29 cellular contexts compared by ENCODE assay signal in genomic region chr10:50309342-50309741, GRCh38.
"Had no signal": no experiment of that assay in that cellular context is flagged by ENCODE, and none has a peak within 500 bp of the region (broad histone marks: within the 10 kb centered on the region; RNA-seq: fewer than 3 reads in every experiment).

No MANE protein-coding gene starts in this region.

- H3K4me3 Mint-ChIP-seq: naive B cell; naive thymus-derived CD8-positive, alpha-beta T cell; natural killer cell treated with Interleukin-12 subunit alpha and Interleukin-12 subunit beta and Interleukin-15 and Interleukin-18, amount 100 ng/mL, for 72 hours; nephron progenitor cell; neural crest cell; stimulated activated memory B cell treated with anti-CD40 and anti-IgM and Interleukin-4, amounts not matched to agents 10 μg/mL and 1 μg/mL and 100 μg/mL, for 72 hours; stimulated activated naive CD8-positive, alpha-beta T cell treated with anti-CD3 and anti-CD28 coated beads, Interleukin-15, amount 100 ng/mL, for 72 hours; type B pancreatic cell had no signal

- DNase-seq: naive B cell; naive thymus-derived CD8-positive, alpha-beta T cell; nephron progenitor cell; nucleus accumbens; pancreas; retina; right lobe of liver; sigmoid colon; small intestine; stimulated activated CD4-positive, alpha-beta T cell treated with anti-CD3 and anti-CD28 coated beads, Interleukin-15, amount 100 ng/mL, for 24 hours; stimulated activated CD4-positive, alpha-beta T cell treated with anti-CD3 and anti-CD28 coated beads, Interleukin-2, amount 100 ng/mL, for 24 hours; stimulated activated CD4-positive, alpha-beta T cell treated with anti-CD3 and anti-CD28 coated beads, Interleukin-2, amount 100 ng/mL, for 48 hours; stimulated activated CD4-positive, alpha-beta T cell treated with anti-CD3 and anti-CD28 coated beads, Interleukin-4, amount 100 ng/mL, for 24 hours; stimulated activated naive CD4-positive, alpha-beta T cell; stimulated activated naive CD8-positive, alpha-beta T cell treated with anti-CD3 and anti-CD28 coated beads, Interleukin-15, amount 100 ng/mL, for 72 hours; stimulated activated naive CD8-positive, alpha-beta T cell treated with anti-CD3 and anti-CD28 coated beads, Interleukin-15, Interleukin-2, amounts not matched to agents 100 U/mL and 50 U/mL, for 24 hours; substantia nigra; thyroid gland; upper lobe of right lung; uterus had no signal

- H3K27me3 ChIP-seq: neutrophil, pancreas, right atrium auricular region, right lobe of liver, sigmoid colon, thyroid gland, tibial nerve, upper lobe of right lung, uterus had no signal

- H3K4me1 ChIP-seq: pancreas, prostate gland, right atrium auricular region, right lobe of liver, sigmoid colon, thyroid gland, tibial nerve, upper lobe of right lung, uterus had no signal

- H3K36me3 ChIP-seq: prostate gland, uterus had no signal

- FAIRE-seq: pancreas, small intestine had no signal

- H3K27ac ChIP-seq: neutrophil, pancreas, prostate gland, right atrium auricular region, right lobe of liver, sigmoid colon, thoracic aorta, thyroid gland, tibial nerve, upper lobe of right lung, uterus had no signal

- H3K27ac Mint-ChIP-seq: nephron progenitor cell; stimulated activated memory B cell treated with anti-CD40 and anti-IgM and Interleukin-4, amounts not matched to agents 10 μg/mL and 1 μg/mL and 100 μg/mL, for 72 hours; type B pancreatic cell had no signal

- H3K27me3 Mint-ChIP-seq: naive B cell; naive thymus-derived CD8-positive, alpha-beta T cell; natural killer cell treated with Interleukin-12 subunit alpha and Interleukin-12 subunit beta and Interleukin-15 and Interleukin-18, amount 100 ng/mL, for 72 hours; stimulated activated memory B cell treated with anti-CD40 and anti-IgM and Interleukin-4, amounts not matched to agents 10 μg/mL and 1 μg/mL and 100 μg/mL, for 72 hours; stimulated activated naive CD8-positive, alpha-beta T cell treated with anti-CD3 and anti-CD28 coated beads, Interleukin-15, amount 100 ng/mL, for 72 hours; type B pancreatic cell had no signal

- H3K9me3 Mint-ChIP-seq: natural killer cell treated with Interleukin-12 subunit alpha and Interleukin-12 subunit beta and Interleukin-15 and Interleukin-18, amount 100 ng/mL, for 72 hours; nephron progenitor cell; neural crest cell; stimulated activated naive CD8-positive, alpha-beta T cell treated with anti-CD3 and anti-CD28 coated beads, Interleukin-15, amount 100 ng/mL, for 72 hours; type B pancreatic cell had no signal

- H3K9me3 ChIP-seq: neutrophil, pancreas, prostate gland, right atrium auricular region, right lobe of liver, thoracic aorta, thyroid gland, upper lobe of right lung, uterus had no signal

- H3K4me3 ChIP-seq: pancreas, prostate gland, right atrium auricular region, right lobe of liver, sigmoid colon, thoracic aorta, thyroid gland, tibial nerve, upper lobe of right lung, uterus had no signal

- H3K4me1 Mint-ChIP-seq: neural crest cell; stimulated activated naive CD8-positive, alpha-beta T cell treated with anti-CD3 and anti-CD28 coated beads, Interleukin-15, amount 100 ng/mL, for 72 hours had no signal

- ATAC-seq: naive thymus-derived CD8-positive, alpha-beta T cell; natural killer cell treated with Interleukin-12 subunit alpha and Interleukin-12 subunit beta and Interleukin-15 and Interleukin-18, amount 100 ng/mL, for 72 hours; pancreas; right lobe of liver; stimulated activated memory B cell treated with anti-CD40 and anti-IgM and Interleukin-4, amounts not matched to agents 10 μg/mL and 1 μg/mL and 100 μg/mL, for 72 hours; stimulated activated naive CD8-positive, alpha-beta T cell treated with anti-CD3 and anti-CD28 coated beads, Interleukin-15, amount 100 ng/mL, for 72 hours; stimulated activated naive CD8-positive, alpha-beta T cell treated with anti-CD3 and anti-CD28 coated beads, Interleukin-15, Interleukin-2, amounts not matched to agents 100 U/mL and 50 U/mL, for 24 hours; upper lobe of right lung had no signal
